In the genomic region with DNA sequence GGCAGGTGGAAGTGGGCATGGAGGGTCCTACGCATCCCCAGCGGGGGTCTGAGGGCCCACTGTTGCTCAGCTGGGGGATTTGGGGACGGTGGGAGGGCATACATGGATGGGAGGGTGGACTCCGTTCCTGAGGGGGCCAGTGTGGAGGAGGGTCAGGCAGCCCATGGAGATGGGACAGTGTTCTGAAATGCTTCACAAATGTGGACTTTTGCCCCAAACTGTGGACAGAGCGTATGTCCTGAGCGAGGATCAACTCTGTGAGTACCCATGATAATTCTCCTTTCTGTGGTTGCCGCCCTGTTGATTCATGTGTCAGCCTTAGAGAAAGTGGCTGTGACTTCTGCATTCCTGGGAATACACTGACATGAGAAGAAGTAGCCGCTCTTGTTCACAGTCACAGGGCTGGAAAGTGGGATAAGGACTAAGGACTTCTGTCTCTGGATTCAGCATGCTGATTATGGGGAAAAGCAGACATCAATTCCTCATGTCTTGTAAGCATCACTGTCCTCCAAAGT, we compare ENCODE assay signal across 10 cellular contexts. TPM values are rescaled to one million over a fixed set of nuclear protein-coding genes. Genes with fewer than 3 reads are reported as not detected.
DNase-seq lines count a peak whose midpoint lies in the region; ATAC-seq and TF ChIP-seq lines count a peak whose summit lies in the region.
"Had no signal": no experiment of that assay in that cellular context is flagged by ENCODE, and none has a peak within 500 bp of the region (broad histone marks: within the 10 kb centered on the region; RNA-seq: fewer than 3 reads in every experiment).

No MANE protein-coding gene starts in this region.

- H3K36me3 Mint-ChIP-seq in brain (no peaks in the 10 kb centered on the region), mesothelial cell of epicardium (peaks cover 4% of the 10 kb centered on the region)

- H3K9me3 Mint-ChIP-seq in brain = no peaks in the 10 kb centered on the region
- no peaks in the 10 kb centered on the region for H3K9me3 Mint-ChIP-seq in mesothelial cell of epicardium

- DNase-seq in Right ventricle myocardium superior = no peak
- no peak for DNase-seq in cardiac septum (ENCODE audit: low spot score)
- DNase-seq in mesothelial cell of epicardium (ENCODE audit: low spot score in 2 of 2, unreplicated experiment in 2 of 2) = no peak
- no peak for DNase-seq in vagina (ENCODE audit: extremely low spot score in 2 of 2)
- DNase-seq in activated CD4-positive, CD25-positive, alpha-beta regulatory T cell treated with anti-CD3 and anti-CD28 coated beads, Interleukin-2, amount 50 U/mL, for 72 hours = no peak
- DNase-seq in KG1 (lab: John Stamatoyannopoulos, UW) = no peak
- DNase-seq in medulla oblongata (ENCODE audit: extremely low spot score) = no peak
- DNase-seq: DMS53 had no signal

- H3K9me3 ChIP-seq in vagina = no peaks in the 10 kb centered on the region

- no peak for TF ChIP-seq POLR2A in vagina (IDR thresholded peaks at IDR 0.05)

- H3K27me3 Mint-ChIP-seq in brain = no peaks in the 10 kb centered on the region
- H3K27me3 Mint-ChIP-seq in mesothelial cell of epicardium (ENCODE audit: low read depth) = no peaks in the 10 kb centered on the region

- peaks cover 80% of the 10 kb centered on the region for H3K4me1 ChIP-seq in vagina

- H3K27ac Mint-ChIP-seq in brain = peak overlapping the region; percentile 10 to 91 (median 70)
- peak overlapping the region; percentile 78 for H3K27ac Mint-ChIP-seq in mesothelial cell of epicardium

- intact Hi-C loops in Right ventricle myocardium superior (cut with DNase I) (no loop called here), cardiac septum (cut with DNase I) (no loop called here), vagina (cut with DNase I) (no loop called here)

- H3K4me3 Mint-ChIP-seq in brain (peak overlapping the region in 2 of 5 experiments; percentile 32 to 35), mesothelial cell of epicardium (no peak overlapping the region)

- H3K4me1 Mint-ChIP-seq in brain = peaks cover 8% of the 10 kb centered on the region
- H3K4me1 Mint-ChIP-seq in mesothelial cell of epicardium = peaks cover 39% of the 10 kb centered on the region

- peak overlapping the region; percentile 15 to 28 for H3K4me3 ChIP-seq in vagina

- H3K27ac ChIP-seq in vagina = peak overlapping the region; percentile 83
- H3K27ac ChIP-seq: VCaP had no signal

- H3K27me3 ChIP-seq in vagina = no peaks in the 10 kb centered on the region

- TF ChIP-seq CTCF in brain (conservative IDR thresholded peaks at IDR 0.05) = no peak
- TF ChIP-seq CTCF in mesothelial cell of epicardium (IDR thresholded peaks at IDR 0.05; ENCODE audit: unreplicated experiment) = no peak
- TF ChIP-seq CTCF in vagina (IDR thresholded peaks at IDR 0.05) = no peak

- no peaks in the 10 kb centered on the region for H3K36me3 ChIP-seq in vagina

- ATAC-seq in Right ventricle myocardium superior (ENCODE audit: poor library complexity) = peak; percentile 6

RNA-seq across cellular contexts. Expression of a gene that starts 33.4 kb away (rescaled TPM):
- 17.3 TPM for total RNA-seq in Right ventricle myocardium superior
- 18.4 TPM for total RNA-seq in cardiac septum
- 7.8 TPM for polyA plus RNA-seq in brain (ENCODE audit: insufficient read depth, low read depth, low replicate concordance)
- 89.9 to 96.2 TPM (median 90.7 TPM) in 3 replicates for total RNA-seq in mesothelial cell of epicardium
- total RNA-seq in vagina = 53.5 TPM
